ENCODE assay signal across 9 cellular contexts in genomic region chr22:32558681-32559355, GRCh38.
DNase-seq lines count a peak whose midpoint lies in the region; ATAC-seq and TF ChIP-seq lines count a peak whose summit lies in the region.
"Had no signal": no experiment of that assay in that cellular context is flagged by ENCODE, and none has a peak within 500 bp of the region (broad histone marks: within the 10 kb centered on the region; RNA-seq: fewer than 3 reads in every experiment).

No MANE protein-coding gene starts in this region.

- H3K36me3 Mint-ChIP-seq in T-helper 2 cell treated with Interferon-gamma antibody and Interleukin-4, amounts not matched to agents 5 μg/mL and 100 μg/mL, for 36 hours (ENCODE audit: low read depth): no peaks in the 10 kb centered on the region

- H3K4me3 ChIP-seq in fibroblast of mammary gland (ENCODE audit: control insufficient read depth, low read depth, low read length) (no peak overlapping the region), psoas muscle (no peak overlapping the region)

- H3K27ac Mint-ChIP-seq in T-helper 2 cell treated with Interferon-gamma antibody and Interleukin-4, amounts not matched to agents 5 μg/mL and 100 μg/mL, for 36 hours: no peak overlapping the region

- H3K4me1 Mint-ChIP-seq in T-helper 2 cell treated with Interferon-gamma antibody and Interleukin-4, amounts not matched to agents 5 μg/mL and 100 μg/mL, for 36 hours (ENCODE audit: low read depth): no peaks in the 10 kb centered on the region

- H3K27me3 Mint-ChIP-seq in T-helper 2 cell treated with Interferon-gamma antibody and Interleukin-4, amounts not matched to agents 5 μg/mL and 100 μg/mL, for 36 hours (ENCODE audit: low read depth): no peaks in the 10 kb centered on the region

- intact Hi-C loops in psoas muscle (cut with DNase I): no loop called here

- no peak overlapping the region for H3K4me3 Mint-ChIP-seq in T-helper 2 cell treated with Interferon-gamma antibody and Interleukin-4, amounts not matched to agents 5 μg/mL and 100 μg/mL, for 36 hours

- H3K9me3 Mint-ChIP-seq in T-helper 2 cell treated with Interferon-gamma antibody and Interleukin-4, amounts not matched to agents 5 μg/mL and 100 μg/mL, for 36 hours: no peaks in the 10 kb centered on the region

- H3K27me3 ChIP-seq in psoas muscle (ENCODE audit: insufficient read depth in 3 of 3, low read length in 2 of 3): peaks cover 0 to 12% (median 3%) of the 10 kb centered on the region in 3 donors

- H3K4me1 ChIP-seq in psoas muscle: no peaks in the 10 kb centered on the region

- WGBS in psoas muscle, 3 donors: 30 to 40% (median 30%) methylated on average over 7 of the region's 7 CpGs

- peak; percentile 85 for DNase-seq in EH (ENCODE audit: low read depth)
- DNase-seq in RPMI7951 (ENCODE audit: low read depth): peak; percentile 92
- peak; percentile 88 for DNase-seq in fibroblast of mammary gland (ENCODE audit: low read depth)
- peak; percentile 85 to 91 for DNase-seq in psoas muscle
- DNase-seq in GF-D8 (lab: John Stamatoyannopoulos, UW): no peak
- DNase-seq in T-helper 2 cell treated with Interferon-gamma antibody and Interleukin-4, amounts not matched to agents 5 μg/mL and 100 μg/mL, for 36 hours (ENCODE audit: low spot score): no peak
- DNase-seq in germinal center (ENCODE audit: low spot score): no peak
- DNase-seq in HCEC 1CT: no peak
- DNase-seq: activated effector memory CD4-positive, alpha-beta T cell treated with anti-CD3 and anti-CD28 coated beads, Interleukin-2, amount 50 U/mL, for 16 hours had no signal

- TF ChIP-seq CTCF in fibroblast of mammary gland (conservative IDR thresholded peaks at IDR 0.05; ENCODE audit: control insufficient read depth, insufficient read depth, low read depth, low read length): no peak
- TF ChIP-seq CTCF in psoas muscle (IDR thresholded peaks at IDR 0.05): no peak

- ATAC-seq in psoas muscle: peak; percentile 21 to 86 (median 78)

- no peak overlapping the region for H3K27ac ChIP-seq in psoas muscle

- H3K36me3 ChIP-seq in psoas muscle (ENCODE audit: insufficient read depth in 1 of 2, low read depth in 1 of 2): no peaks in the 10 kb centered on the region

- H3K9me3 ChIP-seq in psoas muscle: no peaks in the 10 kb centered on the region

Comparison
In these comparisons a context has a peak if more than half of its experiments do, and no peak if none do; other contexts are left out.
1. DNase-seq: peak in EH (single experiment), RPMI7951 (single experiment), fibroblast of mammary gland (single experiment) and psoas muscle (2 of 2); none in GF-D8 (single experiment), T-helper 2 cell treated with Interferon-gamma antibody and Interleukin-4, amounts not matched to agents 5 μg/mL and 100 μg/mL, for 36 hours (single experiment), germinal center (single experiment) and HCEC 1CT (single experiment).